Comparison of ENCODE assay signal across 1 cellular context in the genomic region with DNA sequence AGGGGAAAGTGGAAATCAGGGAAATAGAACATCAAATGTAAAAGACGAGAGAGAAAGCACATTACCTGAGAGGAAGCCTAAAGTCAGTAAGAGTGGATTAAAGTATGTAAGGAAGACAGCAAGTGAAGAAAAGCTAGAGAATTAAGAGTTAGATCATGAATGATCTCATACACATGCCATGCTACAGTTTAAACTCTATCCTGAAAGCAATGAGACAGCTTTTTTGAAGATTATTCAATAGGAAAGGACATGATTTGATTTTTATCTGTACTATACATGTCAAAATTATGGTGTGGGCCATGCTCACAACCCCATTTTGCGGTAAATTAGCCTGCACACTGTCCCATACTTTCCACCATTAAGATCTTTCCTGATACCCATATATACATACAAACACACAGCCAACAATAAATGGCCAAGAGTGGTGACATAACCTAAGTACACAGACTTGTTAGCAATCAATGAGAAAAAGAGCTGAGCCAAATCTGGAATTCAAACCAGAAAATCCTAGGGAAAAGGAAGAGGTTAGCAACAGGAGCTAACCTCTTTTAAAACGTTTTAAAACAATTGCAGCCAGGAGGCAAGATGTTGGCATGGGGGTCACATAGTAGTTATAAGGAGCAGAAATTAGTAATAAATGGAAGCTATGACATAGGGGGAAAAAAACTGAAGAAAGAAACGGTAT.
TF ChIP-seq lines count a peak whose summit lies in the region.

No MANE protein-coding gene starts in this region.

TF ChIP-seq in IMR-90, 13 proteins besides CTCF, POLR2A, EP300 and RAD21:
- no peak for TF ChIP-seq RFX5 (IDR thresholded peaks at IDR 0.05; ENCODE audit: low read depth, low read length)
- TF ChIP-seq MAFK (IDR thresholded peaks at IDR 0.05; ENCODE audit: low read depth, low read length): no peak
- TF ChIP-seq FOS (IDR thresholded peaks at IDR 0.05; ENCODE audit: low read depth, low read length): no peak
- TF ChIP-seq MAZ (IDR thresholded peaks at IDR 0.05; ENCODE audit: borderline replicate concordance, low read depth, low read length): no peak
- TF ChIP-seq MXI1 (IDR thresholded peaks at IDR 0.05; ENCODE audit: borderline replicate concordance, low read depth, low read length): no peak
- TF ChIP-seq SMC3 (IDR thresholded peaks at IDR 0.05; ENCODE audit: low read depth, low read length): no peak
- no peak for TF ChIP-seq CEBPB (IDR thresholded peaks at IDR 0.05; ENCODE audit: low read depth, low read length)
- TF ChIP-seq ELK1 (IDR thresholded peaks at IDR 0.05; ENCODE audit: borderline replicate concordance, low read depth, low read length): no peak
- TF ChIP-seq BHLHE40 (IDR thresholded peaks at IDR 0.05; ENCODE audit: low read depth, low read length): no peak
